11 cellular contexts compared by ENCODE assay signal in genomic region chr16:53781023-53781605, GRCh38.
DNase-seq lines count a peak whose midpoint lies in the region; ATAC-seq and TF ChIP-seq lines count a peak whose summit lies in the region.
"Had no signal": no experiment of that assay in that cellular context is flagged by ENCODE, and none has a peak within 500 bp of the region (broad histone marks: within the 10 kb centered on the region; RNA-seq: fewer than 3 reads in every experiment).

No MANE protein-coding gene starts in this region.

- no peak for TF ChIP-seq EP300 in upper lobe of left lung (IDR thresholded peaks at IDR 0.05)

- no peak for TF ChIP-seq POLR2A in upper lobe of left lung (IDR thresholded peaks at IDR 0.05)

- H3K9me3 ChIP-seq in lung (ENCODE audit: control insufficient read depth in 2 of 2, insufficient read depth in 1 of 2, low read length in 1 of 2) (no peaks in the 10 kb centered on the region), upper lobe of left lung (no peaks in the 10 kb centered on the region)
- H3K9me3 ChIP-seq: neutrophil had no signal

- TF ChIP-seq CTCF in lung (IDR thresholded peaks at IDR 0.05; ENCODE audit: control extremely low read depth, extremely low read depth) (no peak), upper lobe of left lung (IDR thresholded peaks at IDR 0.05) (no peak)

- H3K27me3 ChIP-seq in lung (ENCODE audit: control insufficient read depth, insufficient read depth) (no peaks in the 10 kb centered on the region), upper lobe of left lung (no peaks in the 10 kb centered on the region)
- H3K27me3 ChIP-seq: neutrophil had no signal

- 80 to 92% methylated on average over 1 of the region's 1 CpG for WGBS in lung, 2 donors
- WGBS in upper lobe of left lung, 2 donors = 87% methylated on average over 1 of the region's 1 CpG

- DNase-seq in NCI-H146 (lab: John Stamatoyannopoulos, UW) = peak; percentile 1
- no peak for DNase-seq in NCI-H146 treated with DMSO at 0.1 percent for 48 hours (lab: John Stamatoyannopoulos, UW; ENCODE audit: unreplicated experiment)
- peak; percentile 58 for DNase-seq in M059J (ENCODE audit: low read depth)
- peak; percentile 12 for DNase-seq in dermis blood vessel endothelial cell
- no peak for DNase-seq in lung (ENCODE audit: low spot score)
- DNase-seq in upper lobe of left lung = no peak
- no peak for DNase-seq in activated CD4-positive, alpha-beta T cell treated with anti-CD3 and anti-CD28 coated beads, Interleukin-2, amount 50 U/mL, for 1 hour
- DNase-seq: NCI-H1417, small intestine had no signal

- peaks cover 5 to 12% of the 10 kb centered on the region in 2 donors for H3K4me1 ChIP-seq in lung (ENCODE audit: control insufficient read depth in 2 of 2, insufficient read depth in 2 of 2, low read length in 2 of 2)
- peaks cover 32 to 48% (median 37%) of the 10 kb centered on the region in 4 donors for H3K4me1 ChIP-seq in upper lobe of left lung

- H3K36me3 ChIP-seq in lung (ENCODE audit: control insufficient read depth in 2 of 2, insufficient read depth in 2 of 2, low read length in 2 of 2) = no peaks in the 10 kb centered on the region
- no peaks in the 10 kb centered on the region for H3K36me3 ChIP-seq in upper lobe of left lung
- H3K36me3 ChIP-seq: neutrophil had no signal

- H3K4me3 ChIP-seq in lung (no peak overlapping the region), upper lobe of left lung (no peak overlapping the region)

- H3K27ac ChIP-seq in lung (ENCODE audit: low read depth in 1 of 2, low read length in 1 of 2) = no peak overlapping the region
- H3K27ac ChIP-seq in upper lobe of left lung = no peak overlapping the region
- H3K27ac ChIP-seq: neutrophil had no signal

- ATAC-seq in lung (ENCODE audit: insufficient read depth, low FRiP score) = peak; percentile 24
- no peak for ATAC-seq in upper lobe of left lung (ENCODE audit: low FRiP score in 2 of 2)
- ATAC-seq in GM21360 (IDR thresholded peaks at IDR 0.05; ENCODE audit: unreplicated experiment) = no peak

Comparison
In these comparisons a context has a peak if more than half of its experiments do, and no peak if none do; other contexts are left out.
1. DNase-seq: peak in NCI-H146 (single experiment), M059J (single experiment) and dermis blood vessel endothelial cell (single experiment); none in NCI-H146 treated with DMSO at 0.1 percent for 48 hours (single experiment), lung (single experiment), upper lobe of left lung (0 of 2) and activated CD4-positive, alpha-beta T cell treated with anti-CD3 and anti-CD28 coated beads, Interleukin-2, amount 50 U/mL, for 1 hour (single experiment).